ENCODE assay signal across 16 cellular contexts in the genomic region with DNA sequence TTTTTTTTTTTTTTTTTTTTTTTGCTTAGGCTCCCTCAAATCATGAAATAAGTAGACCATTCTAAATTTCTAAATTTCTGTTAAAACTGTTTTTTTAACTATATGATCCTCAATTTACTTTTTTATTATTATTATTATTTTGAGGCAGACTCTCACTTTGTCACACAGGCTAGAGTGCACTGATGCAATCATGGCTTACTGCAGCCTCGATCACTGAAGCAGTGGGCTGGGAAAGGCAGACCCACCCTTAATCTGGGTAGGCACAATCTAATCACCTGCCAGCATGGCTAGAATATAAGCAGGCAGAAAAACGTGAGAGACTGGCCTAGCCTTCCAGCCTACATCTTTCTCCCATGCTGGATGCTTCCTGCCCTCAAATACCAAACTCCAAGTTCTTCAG. TPM values are rescaled to one million over a fixed set of nuclear protein-coding genes. Genes with fewer than 3 reads are reported as not detected.
DNase-seq lines count a peak whose midpoint lies in the region; ATAC-seq, FAIRE-seq and TF ChIP-seq lines count a peak whose summit lies in the region.
"Had no signal": no experiment of that assay in that cellular context is flagged by ENCODE, and none has a peak within 500 bp of the region (broad histone marks: within the 10 kb centered on the region; RNA-seq: fewer than 3 reads in every experiment).

No MANE protein-coding gene starts in this region.

- ATAC-seq in SK-N-SH treated with all-trans-retinoic acid at 6 μM for 48 hours (no peak), GM21447 (IDR thresholded peaks at IDR 0.05; ENCODE audit: unreplicated experiment) (no peak), GM19467 (IDR thresholded peaks at IDR 0.05; ENCODE audit: unreplicated experiment) (no peak)
- no peak for ATAC-seq in activated CD8-positive, alpha-beta T cell treated with anti-CD3 and anti-CD28 coated beads, Interleukin-2, amount 10 ng/mL, durations not matched to agents 7 days and 5 days
- ATAC-seq: left lung, sciatic nerve had no signal

- intact Hi-C loops in Calu3 (cut with micrococcal nuclease; ENCODE audit: unreplicated experiment) = loop anchor here (5.0 kb wide), 1 partner anchor 41 kb away; no protein-coding TSS in a partner anchor

- H3K9me3 ChIP-seq in SK-N-SH = no peaks in the 10 kb centered on the region
- no peaks in the 10 kb centered on the region for H3K9me3 ChIP-seq in keratinocyte (ENCODE audit: control insufficient read depth, low read depth, low read length)
- H3K9me3 ChIP-seq in neural progenitor cell (ENCODE audit: low read depth) = no peaks in the 10 kb centered on the region
- H3K9me3 ChIP-seq: Caco-2, left lung had no signal

- peaks cover 46% of the 10 kb centered on the region for H3K4me1 Mint-ChIP-seq in Calu3 (ENCODE audit: low read depth, unreplicated experiment)
- H3K4me1 Mint-ChIP-seq in activated CD8-positive, alpha-beta T cell treated with anti-CD3 and anti-CD28 coated beads, Interleukin-2, amount 10 ng/mL, durations not matched to agents 7 days and 5 days (ENCODE audit: low read depth) = peaks cover 58% of the 10 kb centered on the region
- H3K4me1 Mint-ChIP-seq in neural progenitor cell = peaks cover 20% of the 10 kb centered on the region

- no peak for TF ChIP-seq RAD21 in SK-N-SH (IDR thresholded peaks at IDR 0.05; ENCODE audit: low read length)

- H3K9ac ChIP-seq in SK-N-SH (no peak overlapping the region), keratinocyte (ENCODE audit: control insufficient read depth, extremely low read depth, insufficient read depth, low read length) (no peak overlapping the region), neural progenitor cell (no peak overlapping the region)

- no peaks in the 10 kb centered on the region for H3K9me2 ChIP-seq in SK-N-SH

- H2AFZ ChIP-seq in SK-N-SH (ENCODE audit: low read depth) (no peak overlapping the region), keratinocyte (ENCODE audit: control insufficient read depth, low read length) (no peak overlapping the region), neural progenitor cell (replicated peaks) (no peak overlapping the region)

- FAIRE-seq in keratinocyte (lab: Jason Lieb, UNC) = no peak
- FAIRE-seq: colon had no signal

- no peak for TF ChIP-seq EP300 in SK-N-SH (IDR thresholded peaks at IDR 0.05; ENCODE audit: borderline replicate concordance in 1 of 2, low read depth in 1 of 2, low read length in 1 of 2)

- dilution Hi-C loops in keratinocyte (cut with MboI; ENCODE audit: extremely low pct_ligation_motif_present, low sequenced_read_pairs) = no loop called here

- H3K9me3 Mint-ChIP-seq in Calu3 (ENCODE audit: low read depth, unreplicated experiment) = no peaks in the 10 kb centered on the region
- H3K9me3 Mint-ChIP-seq in activated CD8-positive, alpha-beta T cell treated with anti-CD3 and anti-CD28 coated beads, Interleukin-2, amount 10 ng/mL, durations not matched to agents 7 days and 5 days (ENCODE audit: insufficient read depth) = no peaks in the 10 kb centered on the region
- H3K9me3 Mint-ChIP-seq in neural progenitor cell = no peaks in the 10 kb centered on the region
- H3K9me3 Mint-ChIP-seq: nephron had no signal

- no peaks in the 10 kb centered on the region for H3K9me1 ChIP-seq in keratinocyte (ENCODE audit: control insufficient read depth, extremely low read depth, insufficient read depth, low read length)

- H3K27me3 ChIP-seq in SK-N-SH (ENCODE audit: insufficient read depth) (no peaks in the 10 kb centered on the region), keratinocyte (ENCODE audit: control insufficient read depth, extremely low read depth, insufficient read depth, low read length) (no peaks in the 10 kb centered on the region), neural progenitor cell (peaks cover 6% of the 10 kb centered on the region)
- H3K27me3 ChIP-seq: left lung had no signal

- H3K4me3 Mint-ChIP-seq in Calu3 (ENCODE audit: low read depth, unreplicated experiment) = peak overlapping the region; percentile 90
- H3K4me3 Mint-ChIP-seq in activated CD8-positive, alpha-beta T cell treated with anti-CD3 and anti-CD28 coated beads, Interleukin-2, amount 10 ng/mL, durations not matched to agents 7 days and 5 days = peak overlapping the region; percentile 74
- no peak overlapping the region for H3K4me3 Mint-ChIP-seq in neural progenitor cell

- POLR2A ChIA-PET in SK-N-SH (lab: Yijun Ruan, JAX) = interaction anchor here (1.0 kb wide), 1 partner anchor 140 kb away, joined by 3 read pairs; the partner anchor contains the start of genes GPR137C and TXNDC16
- POLR2A ChIA-PET in activated CD8-positive, alpha-beta T cell treated with anti-CD3 and anti-CD28 coated beads, Interleukin-2, amount 10 ng/mL, durations not matched to agents 7 days and 5 days (lab: Charles Lee) = interaction anchor here (0.6 to 1.5 kb wide), 4 partner anchors 13 to 380 kb away, joined by 3 to 7 read pairs (median 3); partner anchors contain the start of gene GNPNAT1

- peak overlapping the region in 1 of 2 experiments; percentile 76; a peak in 1 of 4 replicates for H3K4me3 ChIP-seq in SK-N-SH (ENCODE audit: low read depth in 2 of 2, low read length in 1 of 2)
- H3K4me3 ChIP-seq in keratinocyte (ENCODE audit: control insufficient read depth in 2 of 3, extremely low read depth in 1 of 3, insufficient read depth in 2 of 3, low read depth in 1 of 3, low read length in 3 of 3) = peak overlapping the region in 1 of 3 experiments; percentile 0
- no peak overlapping the region for H3K4me3 ChIP-seq in neural progenitor cell

- H3K27ac Mint-ChIP-seq in Calu3 (ENCODE audit: unreplicated experiment) = peak overlapping the region; percentile 86
- peak overlapping the region; percentile 66 for H3K27ac Mint-ChIP-seq in activated CD8-positive, alpha-beta T cell treated with anti-CD3 and anti-CD28 coated beads, Interleukin-2, amount 10 ng/mL, durations not matched to agents 7 days and 5 days
- no peak overlapping the region for H3K27ac Mint-ChIP-seq in neural progenitor cell
- H3K27ac Mint-ChIP-seq: nephron had no signal

- H3K27me3 Mint-ChIP-seq in Calu3 (ENCODE audit: unreplicated experiment) = no peaks in the 10 kb centered on the region
- no peaks in the 10 kb centered on the region for H3K27me3 Mint-ChIP-seq in activated CD8-positive, alpha-beta T cell treated with anti-CD3 and anti-CD28 coated beads, Interleukin-2, amount 10 ng/mL, durations not matched to agents 7 days and 5 days (ENCODE audit: low read depth)
- peaks cover 3% of the 10 kb centered on the region for H3K27me3 Mint-ChIP-seq in neural progenitor cell (ENCODE audit: insufficient read depth, low read depth)

- H3K36me3 Mint-ChIP-seq in Calu3 (ENCODE audit: insufficient read depth, unreplicated experiment) (peaks cover 32% of the 10 kb centered on the region), neural progenitor cell (no peaks in the 10 kb centered on the region)
- peaks cover 52% of the 10 kb centered on the region for H3K36me3 Mint-ChIP-seq in activated CD8-positive, alpha-beta T cell treated with anti-CD3 and anti-CD28 coated beads, Interleukin-2, amount 10 ng/mL, durations not matched to agents 7 days and 5 days (ENCODE audit: low read depth)

- H3K4me1 ChIP-seq in SK-N-SH (ENCODE audit: control insufficient read depth in 1 of 2, insufficient read depth in 2 of 2, low read depth in 1 of 2, low read length in 1 of 2) (peaks cover 10 to 12% of the 10 kb centered on the region in 2 experiments; a peak in 3 of 4 replicates), keratinocyte (ENCODE audit: control insufficient read depth, extremely low read depth, insufficient read depth, low read length) (peaks cover 27% of the 10 kb centered on the region), neural progenitor cell (peaks cover 13% of the 10 kb centered on the region)

- H3K36me3 ChIP-seq in SK-N-SH (replicated peaks in 1 of 2; ENCODE audit: control insufficient read depth in 1 of 2, insufficient read depth in 2 of 2, low read length in 1 of 2) (no peaks in the 10 kb centered on the region), keratinocyte (ENCODE audit: control insufficient read depth in 2 of 2, extremely low read depth in 1 of 2, insufficient read depth in 2 of 2, low read length in 2 of 2) (peaks cover 0 to 6% of the 10 kb centered on the region in 2 experiments), neural progenitor cell (no peaks in the 10 kb centered on the region)
- H3K36me3 ChIP-seq: left lung had no signal

- no peak overlapping the region for H3K27ac ChIP-seq in SK-N-SH (ENCODE audit: low read depth in 2 of 2, low read length in 1 of 2)
- no peak overlapping the region for H3K27ac ChIP-seq in keratinocyte (ENCODE audit: control insufficient read depth, insufficient read depth, low read length)
- H3K27ac ChIP-seq in neural progenitor cell = no peak overlapping the region

- H4K20me1 ChIP-seq in SK-N-SH (ENCODE audit: insufficient read depth) (peaks cover 32% of the 10 kb centered on the region), keratinocyte (ENCODE audit: control insufficient read depth, extremely low read depth, insufficient read depth, low read length) (peaks cover 5% of the 10 kb centered on the region), neural progenitor cell (ENCODE audit: low read depth) (peaks cover 27% of the 10 kb centered on the region)

- no peak for DNase-seq in SK-N-SH
- no peak for DNase-seq in Calu3
- no peak for DNase-seq in activated CD8-positive, alpha-beta T cell treated with anti-CD3 and anti-CD28 coated beads, Interleukin-2, amount 10 ng/mL, durations not matched to agents 7 days and 5 days
- DNase-seq in keratinocyte (ENCODE audit: low read depth, low spot score) = no peak
- DNase-seq in neural progenitor cell (ENCODE audit: low spot score) = no peak
- DNase-seq: activated CD4-positive, CD25-positive, alpha-beta regulatory T cell treated with anti-CD3 and anti-CD28 coated beads, Interleukin-2, amount 50 U/mL, for 72 hours; Caco-2; GOT3; left lung; NCI-H1105 had no signal

- peaks cover 72% of the 10 kb centered on the region for H3K79me2 ChIP-seq in SK-N-SH (ENCODE audit: insufficient read depth)
- peaks cover 74% of the 10 kb centered on the region for H3K79me2 ChIP-seq in keratinocyte (ENCODE audit: control insufficient read depth, insufficient read depth, low read length)
- peaks cover 66% of the 10 kb centered on the region for H3K79me2 ChIP-seq in neural progenitor cell (ENCODE audit: low read depth)

- H3F3A ChIP-seq in SK-N-SH (replicated peaks; ENCODE audit: insufficient read depth) (peaks cover 15% of the 10 kb centered on the region), neural progenitor cell (ENCODE audit: low read depth) (peaks cover 31% of the 10 kb centered on the region)

- no peak for TF ChIP-seq CTCF in SK-N-SH (IDR thresholded peaks at IDR 0.05)
- TF ChIP-seq CTCF in Calu3 (IDR thresholded peaks at IDR 0.05; ENCODE audit: unreplicated experiment) = no peak
- no peak for TF ChIP-seq CTCF in keratinocyte (optimal IDR thresholded peaks at IDR 0.05 in 1 of 3, IDR thresholded peaks at IDR 0.05 in 1 of 3, conservative IDR thresholded peaks at IDR 0.05 in 1 of 3; ENCODE audit: extremely low read depth in 1 of 3, insufficient read depth in 2 of 3, low read length in 3 of 3)
- no peak for TF ChIP-seq CTCF in neural progenitor cell (IDR thresholded peaks at IDR 0.05)

- CTCF ChIA-PET in SK-N-SH (lab: Yijun Ruan, JAX) (no interaction called here), Calu3 (lab: Charles Lee) (no interaction called here)
- CTCF ChIA-PET in activated CD8-positive, alpha-beta T cell treated with anti-CD3 and anti-CD28 coated beads, Interleukin-2, amount 10 ng/mL, durations not matched to agents 7 days and 5 days (lab: Charles Lee) = interaction anchor here (1.7 kb wide), 1 partner anchor 13 kb away, joined by 5 read pairs; no protein-coding TSS in a partner anchor

- BruUV-seq in Calu3 (replicated peaks; lab: Mats Ljungman, UMichigan) = no TSS peak

- WGBS in SK-N-SH (ENCODE audit: low lambda C conversion rate) = 52% methylated on average over 2 of the region's 2 CpGs

- H3K4me2 ChIP-seq in SK-N-SH (peak overlapping the region; percentile 77), keratinocyte (ENCODE audit: control insufficient read depth, extremely low read depth, insufficient read depth, low read depth, low read length) (peak overlapping the region; percentile 81), neural progenitor cell (no peak overlapping the region)

RNA-seq across cellular contexts. Expression of gene ERO1A, which starts 2.4 kb away (rescaled TPM):
- polyA plus RNA-seq in SK-N-SH (2012; rRNA removed) (19.3 and 24.4 TPM in 2 replicates), keratinocyte (86.4 to 131 TPM (median 110 TPM) in 3 replicates)
- 29.1 and 30.8 TPM in 2 replicates for polyA plus RNA-seq in SK-N-SH (2012; cell fraction: cytosol; rRNA removed)
- polyA plus RNA-seq in SK-N-SH (2012; cell fraction: nucleus; rRNA removed) = 15.4 and 17.7 TPM in 2 replicates
- total RNA-seq in Calu3 (2022) (117 and 129 TPM in 2 replicates), neural progenitor cell (ENCODE audit: low replicate concordance) (41.1 and 54.1 TPM in 2 replicates)
- total RNA-seq in activated CD8-positive, alpha-beta T cell treated with anti-CD3 and anti-CD28 coated beads, Interleukin-2, amount 10 ng/mL, durations not matched to agents 7 days and 5 days = 100 to 1,000 TPM; 198 to 200 TPM
- polyA plus RNA-seq in keratinocyte (2011; ENCODE audit: low read depth) = 170 TPM
- polyA plus RNA-seq in keratinocyte (2011; cell fraction: cytosol; rRNA removed) = 40.3 and 73.9 TPM in 2 replicates
- 130 and 188 TPM in 2 replicates for polyA plus RNA-seq in keratinocyte (2011; cell fraction: nucleus; rRNA removed)
- polyA plus RNA-seq in keratinocyte (2012; ENCODE audit: low replicate concordance) = 73.5 and 88.1 TPM in 2 replicates
- 17.8 to 95.1 TPM (median 64.7 TPM) in 3 replicates for polyA minus RNA-seq in keratinocyte
- polyA minus RNA-seq in keratinocyte (2011; cell fraction: cytosol; rRNA and poly(A)+ RNA removed) = 152 TPM
- polyA minus RNA-seq in keratinocyte (2011; cell fraction: nucleus; rRNA and poly(A)+ RNA removed) = 157 and 234 TPM in 2 replicates

RNA-seq across cellular contexts. Expression of gene PSMC6, which starts 14.0 kb away (rescaled TPM):
- 37.9 and 59.6 TPM in 2 replicates for polyA plus RNA-seq in SK-N-SH (2012; rRNA removed)
- 55.2 and 73.4 TPM in 2 replicates for polyA plus RNA-seq in SK-N-SH (2012; cell fraction: cytosol; rRNA removed)
- 32.1 and 82.3 TPM in 2 replicates for polyA plus RNA-seq in SK-N-SH (2012; cell fraction: nucleus; rRNA removed)
- 104 TPM in 2 replicates for total RNA-seq in Calu3 (2022)
- 10 to 100 TPM; 85.3 to 88.2 TPM for total RNA-seq in activated CD8-positive, alpha-beta T cell treated with anti-CD3 and anti-CD28 coated beads, Interleukin-2, amount 10 ng/mL, durations not matched to agents 7 days and 5 days
- 60.6 to 152 TPM (median 78.8 TPM) in 3 replicates for polyA plus RNA-seq in keratinocyte
- 278 TPM for polyA plus RNA-seq in keratinocyte (2011; ENCODE audit: low read depth)
- polyA plus RNA-seq in keratinocyte (2011; cell fraction: cytosol; rRNA removed) = 44.6 and 95.2 TPM in 2 replicates
- 79.1 and 128 TPM in 2 replicates for polyA plus RNA-seq in keratinocyte (2011; cell fraction: nucleus; rRNA removed)
- 66.8 and 89.5 TPM in 2 replicates for polyA plus RNA-seq in keratinocyte (2012; ENCODE audit: low replicate concordance)
- polyA minus RNA-seq in keratinocyte = 24.2 to 83.0 TPM (median 30.4 TPM) in 3 replicates
- polyA minus RNA-seq in keratinocyte (2011; cell fraction: cytosol; rRNA and poly(A)+ RNA removed) = 38.2 TPM
- 32.3 and 56.7 TPM in 2 replicates for polyA minus RNA-seq in keratinocyte (2011; cell fraction: nucleus; rRNA and poly(A)+ RNA removed)
- 132 and 265 TPM in 2 replicates for total RNA-seq in neural progenitor cell (ENCODE audit: low replicate concordance)

RNA-seq across cellular contexts. Expression of gene STYX, which starts 37.0 kb away (rescaled TPM):
- polyA plus RNA-seq in SK-N-SH (2012; rRNA removed) = 3.5 and 5.3 TPM in 2 replicates
- 7.4 and 10.2 TPM in 2 replicates for polyA plus RNA-seq in SK-N-SH (2012; cell fraction: cytosol; rRNA removed)
- polyA plus RNA-seq in SK-N-SH (2012; cell fraction: nucleus; rRNA removed) = 2.0 and 3.1 TPM in 2 replicates
- total RNA-seq in Calu3 (2022) = 13.1 and 13.6 TPM in 2 replicates
- total RNA-seq in activated CD8-positive, alpha-beta T cell treated with anti-CD3 and anti-CD28 coated beads, Interleukin-2, amount 10 ng/mL, durations not matched to agents 7 days and 5 days = 10 to 100 TPM; 19.9 to 21.9 TPM
- polyA plus RNA-seq in keratinocyte = 8.5 to 13.2 TPM (median 9.1 TPM) in 3 replicates
- 3.1 TPM for polyA plus RNA-seq in keratinocyte (2011; ENCODE audit: low read depth)
- 7.5 and 14.4 TPM in 2 replicates for polyA plus RNA-seq in keratinocyte (2011; cell fraction: cytosol; rRNA removed)
- 4.5 and 5.6 TPM in 2 replicates for polyA plus RNA-seq in keratinocyte (2011; cell fraction: nucleus; rRNA removed)
- 6.9 and 10.3 TPM in 2 replicates for polyA plus RNA-seq in keratinocyte (2012; ENCODE audit: low replicate concordance)
- polyA minus RNA-seq in keratinocyte = 3.0 to 11.8 TPM (median 6.9 TPM) in 3 replicates
- 12.7 TPM for polyA minus RNA-seq in keratinocyte (2011; cell fraction: cytosol; rRNA and poly(A)+ RNA removed)
- 3.5 and 6.8 TPM in 2 replicates for polyA minus RNA-seq in keratinocyte (2011; cell fraction: nucleus; rRNA and poly(A)+ RNA removed)
- 33.6 and 55.7 TPM in 2 replicates for total RNA-seq in neural progenitor cell (ENCODE audit: low replicate concordance)
